ENCODE assay signal across 23 cellular contexts in the genomic region with DNA sequence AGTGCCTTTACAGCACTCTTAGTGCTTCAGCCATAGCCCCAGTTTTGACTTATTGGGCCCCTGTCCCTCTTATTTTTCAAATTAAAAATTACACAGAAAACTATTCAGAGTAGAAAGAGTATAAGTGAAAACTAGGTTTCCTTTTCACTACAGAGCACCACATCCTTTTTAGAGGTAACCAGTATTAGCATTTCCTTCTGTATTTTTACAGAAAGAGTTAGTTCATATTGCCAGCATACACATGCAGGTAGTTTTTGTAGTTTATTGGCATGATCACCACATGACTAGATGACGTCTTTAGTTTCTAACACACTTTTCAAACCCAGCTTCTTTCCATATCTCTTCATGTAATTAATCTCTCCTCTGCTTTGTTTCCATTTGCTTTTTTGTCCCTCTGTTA.
DNase-seq lines count a peak whose midpoint lies in the region; ATAC-seq and TF ChIP-seq lines count a peak whose summit lies in the region.
"Had no signal": no experiment of that assay in that cellular context is flagged by ENCODE, and none has a peak within 500 bp of the region (broad histone marks: within the 10 kb centered on the region; RNA-seq: fewer than 3 reads in every experiment).

No MANE protein-coding gene starts in this region.

- H3K4me3 ChIP-seq in CD8-positive, alpha-beta T cell (ENCODE audit: low read depth, low read length), result no peak overlapping the region
- H3K4me3 ChIP-seq in PC-9, result no peak overlapping the region
- H3K4me3 ChIP-seq in thyroid gland (replicated peaks in 1 of 3), result no peak overlapping the region
- H3K4me3 ChIP-seq: ascending aorta, lung had no signal

- POLR2A ChIA-PET in CD8-positive, alpha-beta T cell (lab: Charles Lee), result no interaction called here
- POLR2A ChIA-PET in PC-9 (lab: Charles Lee; ENCODE audit: unreplicated experiment), result no interaction called here

- ATAC-seq in CD8-positive, alpha-beta T cell, result peak; percentile 40
- ATAC-seq in GM18909 (IDR thresholded peaks at IDR 0.05; ENCODE audit: poor library complexity, unreplicated experiment) (peak; percentile 61), HG02642 (IDR thresholded peaks at IDR 0.05; ENCODE audit: poor library complexity, unreplicated experiment) (peak; percentile 45), HG03460 (IDR thresholded peaks at IDR 0.05; ENCODE audit: unreplicated experiment) (peak; percentile 58), HG03520 (IDR thresholded peaks at IDR 0.05; ENCODE audit: unreplicated experiment) (no peak)
- ATAC-seq: HepG2 had no signal

- peaks cover 11% of the 10 kb centered on the region; the same call in 1 of the 2 replicates for H4K20me1 ChIP-seq in PC-9 (ENCODE audit: insufficient read depth)

- H3K36me3 Mint-ChIP-seq in CD8-positive, alpha-beta T cell, result no peaks in the 10 kb centered on the region
- H3K36me3 Mint-ChIP-seq: activated naive CD4-positive, alpha-beta T cell treated with anti-CD3 and anti-CD28 coated beads, Interleukin-2, amount 10 ng/mL, durations not matched to agents 7 days and 5 days had no signal

- H3K79me2 ChIP-seq in PC-9 (ENCODE audit: low read depth), result peaks cover 61% of the 10 kb centered on the region

- no peak overlapping the region for H3K27ac Mint-ChIP-seq in CD8-positive, alpha-beta T cell
- H3K27ac Mint-ChIP-seq: activated B cell treated with CpG ODN at 0.5 μM for 24 hours; activated naive CD4-positive, alpha-beta T cell treated with anti-CD3 and anti-CD28 coated beads, Interleukin-2, amount 10 ng/mL, durations not matched to agents 7 days and 5 days; activated T-cell treated with anti-CD3 and anti-CD28 coated beads, Interleukin-2, amount 50 U/mL, for 72 hours had no signal

- H3K9me3 ChIP-seq in CD8-positive, alpha-beta T cell (ENCODE audit: low read length), result no peaks in the 10 kb centered on the region
- H3K9me3 ChIP-seq in PC-9 (ENCODE audit: insufficient read depth, low read depth) (no peaks in the 10 kb centered on the region), thyroid gland (no peaks in the 10 kb centered on the region)
- H3K9me3 ChIP-seq: ascending aorta, Caco-2, SK-N-SH had no signal

- H3K4me3 Mint-ChIP-seq in CD8-positive, alpha-beta T cell, result no peak overlapping the region
- H3K4me3 Mint-ChIP-seq: activated B cell treated with CpG ODN at 0.5 μM for 24 hours; activated naive CD4-positive, alpha-beta T cell treated with anti-CD3 and anti-CD28 coated beads, Interleukin-2, amount 10 ng/mL, durations not matched to agents 7 days and 5 days; activated T-cell treated with anti-CD3 and anti-CD28 coated beads, Interleukin-2, amount 50 U/mL, for 72 hours had no signal

- TF ChIP-seq CTCF in CD8-positive, alpha-beta T cell (IDR thresholded peaks at IDR 0.05), result no peak
- TF ChIP-seq CTCF in PC-9 (conservative IDR thresholded peaks at IDR 0.05) (no peak), thyroid gland (IDR thresholded peaks at IDR 0.05) (no peak)

- H3K27me3 ChIP-seq in CD8-positive, alpha-beta T cell (ENCODE audit: insufficient read depth, low read length), result no peaks in the 10 kb centered on the region
- H3K27me3 ChIP-seq in PC-9 (ENCODE audit: insufficient read depth, low read depth), result no peaks in the 10 kb centered on the region
- no peaks in the 10 kb centered on the region for H3K27me3 ChIP-seq in thyroid gland
- H3K27me3 ChIP-seq: ascending aorta had no signal

- intact Hi-C loops in CD8-positive, alpha-beta T cell (cut with DNase I, micrococcal nuclease), result no loop called here
- intact Hi-C loops in PC-9 (cut with micrococcal nuclease; ENCODE audit: unreplicated experiment) (loop anchor here (10.0 kb wide), 1 partner anchor 682 kb away; no protein-coding TSS in a partner anchor), thyroid gland (cut with DNase I) (no loop called here)

- H3F3A ChIP-seq in PC-9 (ENCODE audit: insufficient read depth, low read depth), result no peaks in the 10 kb centered on the region; the same call in 1 of the 2 replicates

- no TSS peak for BruUV-seq in PC-9 (replicated peaks; lab: Mats Ljungman, UMichigan)

- no peaks in the 10 kb centered on the region for H3K9me3 Mint-ChIP-seq in CD8-positive, alpha-beta T cell
- H3K9me3 Mint-ChIP-seq: activated B cell treated with CpG ODN at 0.5 μM for 24 hours; activated naive CD4-positive, alpha-beta T cell treated with anti-CD3 and anti-CD28 coated beads, Interleukin-2, amount 10 ng/mL, durations not matched to agents 7 days and 5 days; activated T-cell treated with anti-CD3 and anti-CD28 coated beads, Interleukin-2, amount 50 U/mL, for 72 hours had no signal

- no peak for TF ChIP-seq POLR2A in thyroid gland (IDR thresholded peaks at IDR 0.05)

- H3K36me3 ChIP-seq in CD8-positive, alpha-beta T cell (ENCODE audit: insufficient read depth, low read length), result no peaks in the 10 kb centered on the region
- no peaks in the 10 kb centered on the region for H3K36me3 ChIP-seq in PC-9 (ENCODE audit: low read depth)
- no peaks in the 10 kb centered on the region for H3K36me3 ChIP-seq in thyroid gland
- H3K36me3 ChIP-seq: ascending aorta had no signal

- H3K27ac ChIP-seq in CD8-positive, alpha-beta T cell (ENCODE audit: low read depth, low read length), result no peak overlapping the region
- H3K27ac ChIP-seq in PC-9, result no peak overlapping the region
- H3K27ac ChIP-seq in thyroid gland, result no peak overlapping the region
- H3K27ac ChIP-seq: ascending aorta had no signal

- peaks cover 12% of the 10 kb centered on the region for H3K4me1 Mint-ChIP-seq in CD8-positive, alpha-beta T cell (ENCODE audit: low read depth)
- H3K4me1 Mint-ChIP-seq: activated B cell treated with CpG ODN at 0.5 μM for 24 hours had no signal

- H3K27me3 Mint-ChIP-seq in CD8-positive, alpha-beta T cell (ENCODE audit: low read depth), result no peaks in the 10 kb centered on the region
- H3K27me3 Mint-ChIP-seq: activated B cell treated with CpG ODN at 0.5 μM for 24 hours; activated naive CD4-positive, alpha-beta T cell treated with anti-CD3 and anti-CD28 coated beads, Interleukin-2, amount 10 ng/mL, durations not matched to agents 7 days and 5 days had no signal

- H3K4me2 ChIP-seq in PC-9, result no peak overlapping the region
- H3K4me2 ChIP-seq: SK-N-SH had no signal

- DNase-seq in CD8-positive, alpha-beta T cell, result no peak
- DNase-seq in PC-9, result no peak
- no peak for DNase-seq in glomerular visceral epithelial cell (ENCODE audit: extremely low spot score)
- DNase-seq in thyroid gland, result no peak
- DNase-seq: activated B cell treated with CpG ODN at 0.5 μM for 24 hours; activated naive CD4-positive, alpha-beta T cell treated with anti-CD3 and anti-CD28 coated beads, Interleukin-2, amount 10 ng/mL, durations not matched to agents 7 days and 5 days; activated T-cell treated with anti-CD3 and anti-CD28 coated beads, Interleukin-2, amount 50 U/mL, for 72 hours; Caco-2; effector CD4-positive, alpha-beta T cell; erythroblast; foreskin melanocyte; kidney; NCI-H524 treated with DMSO at 0.1 percent for 48 hours; RPMI8226; SK-N-SH; stimulated activated CD4-positive, alpha-beta T cell treated with anti-CD3 and anti-CD28 coated beads, Interleukin-4, amount 100 ng/mL, for 4 hours had no signal

- H3K4me1 ChIP-seq in CD8-positive, alpha-beta T cell (ENCODE audit: insufficient read depth, low read length), result no peaks in the 10 kb centered on the region
- H3K4me1 ChIP-seq in PC-9 (replicated peaks; ENCODE audit: insufficient read depth), result no peaks in the 10 kb centered on the region
- H3K4me1 ChIP-seq in thyroid gland, result no peaks in the 10 kb centered on the region
- H3K4me1 ChIP-seq: ascending aorta had no signal

- 94 to 96% methylated on average over 1 of the region's 1 CpG for WGBS in thyroid gland, 2 donors

- H2AFZ ChIP-seq in PC-9, result no peak overlapping the region

- no peaks in the 10 kb centered on the region; the same call in 1 of the 2 replicates for H3K9me2 ChIP-seq in PC-9 (ENCODE audit: insufficient read depth)
- H3K9me2 ChIP-seq: SK-N-SH had no signal

- CTCF ChIA-PET in CD8-positive, alpha-beta T cell (lab: Charles Lee), result interaction anchor here (1.9 to 2.9 kb wide), 2 partner anchors 12 to 921 kb away, joined by 5 to 13 read pairs; no protein-coding TSS in a partner anchor
- CTCF ChIA-PET in PC-9 (lab: Charles Lee), result no interaction called here
